ENCODE assay signal across 36 cellular contexts in genomic region chr12:53736602-53737493, GRCh38. TPM values are rescaled to one million over a fixed set of nuclear protein-coding genes. Genes with fewer than 3 reads are reported as not detected.
DNase-seq lines count a peak whose midpoint lies in the region; ATAC-seq and TF ChIP-seq lines count a peak whose summit lies in the region.
"Had no signal": no experiment of that assay in that cellular context is flagged by ENCODE, and none has a peak within 500 bp of the region (broad histone marks: within the 10 kb centered on the region; RNA-seq: fewer than 3 reads in every experiment).

No MANE protein-coding gene starts in this region.

- H3K9me2 ChIP-seq in GM23248 (ENCODE audit: insufficient read depth): no peaks in the 10 kb centered on the region

- no peaks in the 10 kb centered on the region for H3K36me3 Mint-ChIP-seq in activated naive CD8-positive, alpha-beta T cell treated with anti-CD3 and anti-CD28 coated beads, Interleukin-2, amount 10 ng/mL, durations not matched to agents 7 days and 5 days
- H3K36me3 Mint-ChIP-seq in activated naive CD8-positive, alpha-beta T cell treated with anti-CD3 and anti-CD28 coated beads for 36 hours: no peaks in the 10 kb centered on the region
- H3K36me3 Mint-ChIP-seq in nephron progenitor cell (ENCODE audit: low read depth): no peaks in the 10 kb centered on the region
- H3K36me3 Mint-ChIP-seq: activated naive CD4-positive, alpha-beta T cell treated with anti-CD3 and anti-CD28 coated beads, Interleukin-2, amount 10 ng/mL, durations not matched to agents 7 days and 5 days; memory B cell had no signal

- H3K27ac ChIP-seq in GM23248: no peak overlapping the region
- H3K27ac ChIP-seq in osteoblast (ENCODE audit: low read depth, low read length): no peak overlapping the region
- H3K27ac ChIP-seq: neutrophil, prostate gland, sigmoid colon, stomach, transverse colon had no signal

- WGBS in GM23248 (ENCODE audit: low coverage in 1 of 2, low lambda C conversion rate in 2 of 2, missing lambda C conversion rate in 2 of 2), 2 experiments: 74 to 78% methylated on average over 16 of the region's 16 CpGs

- peaks cover 10% of the 10 kb centered on the region; the same call in 1 of the 2 replicates for H3F3A ChIP-seq in GM23248 (ENCODE audit: insufficient read depth)

- H3K9me3 ChIP-seq in GM23248 (ENCODE audit: low read depth) (no peaks in the 10 kb centered on the region), osteoblast (ENCODE audit: low read depth, low read length) (no peaks in the 10 kb centered on the region)
- H3K9me3 ChIP-seq: neutrophil, prostate gland, sigmoid colon, stomach, transverse colon had no signal

- POLR2A ChIA-PET in activated naive CD8-positive, alpha-beta T cell treated with anti-CD3 and anti-CD28 coated beads, Interleukin-2, amount 10 ng/mL, durations not matched to agents 7 days and 5 days (lab: Charles Lee): no interaction called here

- peak; percentile 27 for DNase-seq in activated naive CD8-positive, alpha-beta T cell treated with anti-CD3 and anti-CD28 coated beads, Interleukin-2, amount 10 ng/mL, durations not matched to agents 7 days and 5 days
- no peak for DNase-seq in activated naive CD8-positive, alpha-beta T cell treated with anti-CD3 and anti-CD28 coated beads for 36 hours
- DNase-seq in astrocyte of the hippocampus (ENCODE audit: low read depth, low spot score): peak; percentile 44
- no peak for DNase-seq in nephron progenitor cell
- DNase-seq in GM23248: no peak
- DNase-seq in left ventricle myocardium superior: no peak
- DNase-seq in activated CD4-positive, CD25-positive, alpha-beta regulatory T cell treated with anti-CD3 and anti-CD28 coated beads, Interleukin-2, amount 50 U/mL, for 72 hours: no peak
- no peak for DNase-seq in osteoblast (ENCODE audit: insufficient read length, low spot score, missing footprints)
- DNase-seq: 8988T; activated CD4-positive, alpha-beta T cell treated with anti-CD3 and anti-CD28 coated beads for 4 hours; activated CD8-positive, alpha-beta T cell treated with anti-CD3 and anti-CD28 coated beads, Interleukin-2, amount 10 ng/mL, durations not matched to agents 7 days and 5 days; activated naive CD4-positive, alpha-beta T cell treated with anti-CD3 and anti-CD28 coated beads, Interleukin-2, amount 10 ng/mL, durations not matched to agents 7 days and 5 days; amniotic stem cell; Calu3; DMS79; GOT3; HFFc6; left cardiac atrium; NCI-H1092; NCI-H2029 treated with DMSO at 0.1 percent for 48 hours; NCI-H226; SIG-M5; sigmoid colon; stimulated activated CD4-positive, alpha-beta T cell treated with anti-CD3 and anti-CD28 coated beads, Interleukin-12 subunit alpha, Interleukin-12 subunit beta, amount 100 ng/mL, for 4 hours; stimulated activated CD4-positive, alpha-beta T cell treated with anti-CD3 and anti-CD28 coated beads, Interleukin-2, amount 100 ng/mL, for 48 hours; stomach; transverse colon had no signal

- H3K4me1 Mint-ChIP-seq in activated naive CD8-positive, alpha-beta T cell treated with anti-CD3 and anti-CD28 coated beads, Interleukin-2, amount 10 ng/mL, durations not matched to agents 7 days and 5 days: peaks cover 14% of the 10 kb centered on the region
- H3K4me1 Mint-ChIP-seq in activated naive CD8-positive, alpha-beta T cell treated with anti-CD3 and anti-CD28 coated beads for 36 hours: peaks cover 13% of the 10 kb centered on the region
- H3K4me1 Mint-ChIP-seq in nephron progenitor cell: peaks cover 42% of the 10 kb centered on the region

- in situ Hi-C loops in GM23248 (cut with MboI): no loop called here

- no peak overlapping the region for H3K4me3 Mint-ChIP-seq in activated naive CD8-positive, alpha-beta T cell treated with anti-CD3 and anti-CD28 coated beads, Interleukin-2, amount 10 ng/mL, durations not matched to agents 7 days and 5 days
- no peak overlapping the region for H3K4me3 Mint-ChIP-seq in activated naive CD8-positive, alpha-beta T cell treated with anti-CD3 and anti-CD28 coated beads for 36 hours
- peak overlapping the region; percentile 33 for H3K4me3 Mint-ChIP-seq in nephron progenitor cell
- H3K4me3 Mint-ChIP-seq: activated CD8-positive, alpha-beta T cell treated with anti-CD3 and anti-CD28 coated beads, Interleukin-2, amount 10 ng/mL, durations not matched to agents 7 days and 5 days; activated naive CD4-positive, alpha-beta T cell treated with anti-CD3 and anti-CD28 coated beads, Interleukin-2, amount 10 ng/mL, durations not matched to agents 7 days and 5 days; HFFc6; memory B cell; T-helper 2 cell treated with Interferon-gamma antibody and Interleukin-4, amounts not matched to agents 5 μg/mL and 100 μg/mL, for 36 hours had no signal

- H3K79me2 ChIP-seq in GM23248 (ENCODE audit: insufficient read depth): no peaks in the 10 kb centered on the region
- no peaks in the 10 kb centered on the region for H3K79me2 ChIP-seq in osteoblast (ENCODE audit: insufficient read depth, low read length)

- H3K9me3 Mint-ChIP-seq in activated naive CD8-positive, alpha-beta T cell treated with anti-CD3 and anti-CD28 coated beads, Interleukin-2, amount 10 ng/mL, durations not matched to agents 7 days and 5 days: no peaks in the 10 kb centered on the region
- H3K9me3 Mint-ChIP-seq in activated naive CD8-positive, alpha-beta T cell treated with anti-CD3 and anti-CD28 coated beads for 36 hours: no peaks in the 10 kb centered on the region
- no peaks in the 10 kb centered on the region for H3K9me3 Mint-ChIP-seq in nephron progenitor cell
- H3K9me3 Mint-ChIP-seq: activated naive CD4-positive, alpha-beta T cell treated with anti-CD3 and anti-CD28 coated beads, Interleukin-2, amount 10 ng/mL, durations not matched to agents 7 days and 5 days; activated T-helper 17 cell treated with anti-CD3 and anti-CD28 coated beads, Interleukin-2, amount 50 U/mL, for 72 hours; HFFc6; IgD-negative memory B cell; memory B cell; T-helper 2 cell treated with Interferon-gamma antibody and Interleukin-4, amounts not matched to agents 5 μg/mL and 100 μg/mL, for 36 hours had no signal

- H3K4me2 ChIP-seq in GM23248 (ENCODE audit: unreplicated experiment) (no peak overlapping the region), osteoblast (ENCODE audit: insufficient read depth, low read length) (no peak overlapping the region)

- TF ChIP-seq CTCF in nephron progenitor cell (IDR thresholded peaks at IDR 0.05) (no peak), osteoblast (IDR thresholded peaks at IDR 0.05; ENCODE audit: extremely low read depth, low read depth, low read length) (no peak)

- no peak overlapping the region for H3K4me3 ChIP-seq in GM23248
- no peak overlapping the region for H3K4me3 ChIP-seq in osteoblast (ENCODE audit: insufficient read depth, low read length)
- H3K4me3 ChIP-seq: prostate gland, sigmoid colon, stomach, transverse colon had no signal

- H3K27me3 Mint-ChIP-seq in activated naive CD8-positive, alpha-beta T cell treated with anti-CD3 and anti-CD28 coated beads, Interleukin-2, amount 10 ng/mL, durations not matched to agents 7 days and 5 days: peaks cover 16% of the 10 kb centered on the region
- H3K27me3 Mint-ChIP-seq in activated naive CD8-positive, alpha-beta T cell treated with anti-CD3 and anti-CD28 coated beads for 36 hours: peaks cover 28% of the 10 kb centered on the region
- no peaks in the 10 kb centered on the region for H3K27me3 Mint-ChIP-seq in nephron progenitor cell (ENCODE audit: low read depth, poor library complexity)

- H3K4me1 ChIP-seq in GM23248 (ENCODE audit: insufficient read depth) (peaks cover 4% of the 10 kb centered on the region; the same call in 1 of the 2 replicates), osteoblast (ENCODE audit: insufficient read depth, low read length) (peaks cover 22% of the 10 kb centered on the region)
- H3K4me1 ChIP-seq: prostate gland had no signal

- H2AFZ ChIP-seq in GM23248 (no peak overlapping the region), osteoblast (ENCODE audit: low read length) (no peak overlapping the region)

- H3K27me3 ChIP-seq in GM23248 (replicated peaks; ENCODE audit: insufficient read depth): peaks cover 43% of the 10 kb centered on the region
- H3K27me3 ChIP-seq in osteoblast (ENCODE audit: insufficient read depth, low read length): peaks cover 66% of the 10 kb centered on the region

- H4K20me1 ChIP-seq in GM23248 (ENCODE audit: insufficient read depth) (no peaks in the 10 kb centered on the region), osteoblast (ENCODE audit: insufficient read depth, low read length) (peaks cover 6% of the 10 kb centered on the region)

- no peaks in the 10 kb centered on the region for H3K36me3 ChIP-seq in GM23248 (ENCODE audit: low read depth)
- H3K36me3 ChIP-seq in osteoblast (ENCODE audit: insufficient read depth, low read length): no peaks in the 10 kb centered on the region
- H3K36me3 ChIP-seq: neutrophil, prostate gland, sigmoid colon, stomach, transverse colon had no signal

- ATAC-seq in activated naive CD8-positive, alpha-beta T cell treated with anti-CD3 and anti-CD28 coated beads, Interleukin-2, amount 10 ng/mL, durations not matched to agents 7 days and 5 days (ENCODE audit: low read depth): no peak
- ATAC-seq in left ventricle myocardium superior: no peak
- ATAC-seq: activated CD8-positive, alpha-beta T cell treated with anti-CD3 and anti-CD28 coated beads, Interleukin-2, amount 10 ng/mL, durations not matched to agents 7 days and 5 days; activated T-helper 17 cell treated with anti-CD3 and anti-CD28 coated beads, Interleukin-2, amount 50 U/mL, for 72 hours; left cardiac atrium had no signal

- intact Hi-C loops in left ventricle myocardium superior (cut with micrococcal nuclease): no loop called here

- no peak overlapping the region for H3K9ac ChIP-seq in GM23248

- no peak overlapping the region for H3K27ac Mint-ChIP-seq in activated naive CD8-positive, alpha-beta T cell treated with anti-CD3 and anti-CD28 coated beads, Interleukin-2, amount 10 ng/mL, durations not matched to agents 7 days and 5 days
- H3K27ac Mint-ChIP-seq in activated naive CD8-positive, alpha-beta T cell treated with anti-CD3 and anti-CD28 coated beads for 36 hours: no peak overlapping the region
- H3K27ac Mint-ChIP-seq in nephron progenitor cell: no peak overlapping the region
- H3K27ac Mint-ChIP-seq: activated CD8-positive, alpha-beta T cell treated with anti-CD3 and anti-CD28 coated beads, Interleukin-2, amount 10 ng/mL, durations not matched to agents 7 days and 5 days; activated naive CD4-positive, alpha-beta T cell treated with anti-CD3 and anti-CD28 coated beads, Interleukin-2, amount 10 ng/mL, durations not matched to agents 7 days and 5 days; activated T-helper 17 cell treated with anti-CD3 and anti-CD28 coated beads, Interleukin-2, amount 50 U/mL, for 72 hours; HFFc6; IgD-negative memory B cell; memory B cell; T-helper 2 cell treated with Interferon-gamma antibody and Interleukin-4, amounts not matched to agents 5 μg/mL and 100 μg/mL, for 36 hours had no signal

RNA-seq across cellular contexts. Expression of gene CALCOCO1, which starts 9.6 kb away (rescaled TPM):
- 10 to 100 TPM; 83.6 to 91.1 TPM for total RNA-seq in activated naive CD8-positive, alpha-beta T cell treated with anti-CD3 and anti-CD28 coated beads, Interleukin-2, amount 10 ng/mL, durations not matched to agents 7 days and 5 days
- 1 to 10 TPM; 8.8 to 9.6 TPM for total RNA-seq in activated naive CD8-positive, alpha-beta T cell treated with anti-CD3 and anti-CD28 coated beads for 36 hours
- 206 and 243 TPM in 2 replicates for total RNA-seq in GM23248 (2014; rRNA removed; shearing (Covaris generic))
- 149 and 155 TPM in 2 replicates for polyA plus RNA-seq in GM23248 (2016; fragmentation: Nextera tagmentation; extraction: Ambion mirVana)
- total RNA-seq in left ventricle myocardium superior: 210 TPM
- 167 and 174 TPM in 2 replicates for total RNA-seq in osteoblast

RNA-seq across cellular contexts. Expression of gene CISTR, which starts 14.9 kb away (rescaled TPM):
- not detected for total RNA-seq in activated naive CD8-positive, alpha-beta T cell treated with anti-CD3 and anti-CD28 coated beads, Interleukin-2, amount 10 ng/mL, durations not matched to agents 7 days and 5 days
- total RNA-seq in activated naive CD8-positive, alpha-beta T cell treated with anti-CD3 and anti-CD28 coated beads for 36 hours: not detected
- total RNA-seq in GM23248 (2014; rRNA removed; shearing (Covaris generic)): not detected in 2 replicates
- not detected in 2 replicates for polyA plus RNA-seq in GM23248 (2016; fragmentation: Nextera tagmentation; extraction: Ambion mirVana)
- total RNA-seq in left ventricle myocardium superior: 2.4 TPM
- not detected in 2 replicates for total RNA-seq in osteoblast
- total RNA-seq: activated CD8-positive, alpha-beta T cell treated with anti-CD3 and anti-CD28 coated beads, Interleukin-2, amount 10 ng/mL, durations not matched to agents 7 days and 5 days; activated T-helper 17 cell treated with anti-CD3 and anti-CD28 coated beads, Interleukin-2, amount 50 U/mL, for 72 hours; Calu3; endothelial cell of umbilical vein; fibroblast of lung; HFFc6; HT-29; prostate gland; sigmoid colon; stomach; transverse colon had no signal
- polyA plus RNA-seq: endothelial cell of umbilical vein, fibroblast of lung, IgD-negative memory B cell, sigmoid colon, stomach had no signal

Comparison
In these comparisons a context has a peak if more than half of its experiments do, and no peak if none do; other contexts are left out.
1. DNase-seq: peak in activated naive CD8-positive, alpha-beta T cell treated with anti-CD3 and anti-CD28 coated beads, Interleukin-2, amount 10 ng/mL, durations not matched to agents 7 days and 5 days (single experiment) and astrocyte of the hippocampus (single experiment); none in activated naive CD8-positive, alpha-beta T cell treated with anti-CD3 and anti-CD28 coated beads for 36 hours (single experiment), nephron progenitor cell (single experiment), GM23248 (single experiment), left ventricle myocardium superior (single experiment), activated CD4-positive, CD25-positive, alpha-beta regulatory T cell treated with anti-CD3 and anti-CD28 coated beads, Interleukin-2, amount 50 U/mL, for 72 hours (single experiment) and osteoblast (single experiment).
2. RNA of gene CALCOCO1, which starts 9.6 kb away (total RNA-seq): 206 to 243 TPM in GM23248, 210 TPM in left ventricle myocardium superior (single experiment), 167 to 174 TPM in osteoblast and 83.6 to 91.1 TPM in activated naive CD8-positive, alpha-beta T cell treated with anti-CD3 and anti-CD28 coated beads, Interleukin-2, amount 10 ng/mL, durations not matched to agents 7 days and 5 days; 8.8 to 9.6 TPM in activated naive CD8-positive, alpha-beta T cell treated with anti-CD3 and anti-CD28 coated beads for 36 hours; every median in the first group is over 4 times any median in the second.